ENCODE assay signal across 1 cellular context in genomic region chr6:2988426-2989331, GRCh38.
TF ChIP-seq lines count a peak whose summit lies in the region.

No MANE protein-coding gene starts in this region.

TF ChIP-seq in K562, 482 proteins besides CTCF, POLR2A, EP300 and RAD21 (continued from another document and continues in another):
- TF ChIP-seq ZNF384 (IDR thresholded peaks at IDR 0.05; ENCODE audit: low read depth, low read length) (peak; percentile 57), NKRF (IDR thresholded peaks at IDR 0.05; ENCODE audit: borderline replicate concordance) (peak; percentile 58; the same call in 1 of the 2 replicates), ZNF212 (CRISPR knock-in tag; IDR thresholded peaks at IDR 0.05) (no peak), CBFA2T3 (IDR thresholded peaks at IDR 0.05) (peak; percentile 22; the same call in 1 of the 2 replicates), PHB (CRISPR knock-in tag; IDR thresholded peaks at IDR 0.05) (peak; percentile 85), ZNF316 (IDR thresholded peaks at IDR 0.05) (peak; percentile 71), ELF2 (CRISPR knock-in tag; IDR thresholded peaks at IDR 0.05) (0 out of 2 replicates have a peak, but pooled peaks have one; percentile 18), RBM39 (optimal IDR thresholded peaks at IDR 0.05; ENCODE audit: low read depth, low read length) (peak; percentile 8), DMBX1 (CRISPR knock-in tag; IDR thresholded peaks at IDR 0.05; ENCODE audit: borderline replicate concordance) (peak; percentile 27; the same call in 1 of the 2 replicates), ZKSCAN1 (IDR thresholded peaks at IDR 0.05; ENCODE audit: low read depth, low read length) (no peak), HNRNPL (IDR thresholded peaks at IDR 0.05; ENCODE audit: low read depth, low read length) (peak; percentile 99), MBD2 (IDR thresholded peaks at IDR 0.05; ENCODE audit: borderline replicate concordance, low read depth) (peak; percentile 37), ATF6 (CRISPR knock-in tag; IDR thresholded peaks at IDR 0.05) (0 out of 2 replicates have a peak, but pooled peaks have one; percentile 77), POLR2G (IDR thresholded peaks at IDR 0.05; ENCODE audit: low read depth, low read length) (peak; percentile 92), ZNF75A (CRISPR knock-in tag; IDR thresholded peaks at IDR 0.05) (no peak), ZNF77 (CRISPR knock-in tag; IDR thresholded peaks at IDR 0.05) (no peak), ZNF830 (CRISPR knock-in tag; IDR thresholded peaks at IDR 0.05) (0 out of 2 replicates have a peak, but pooled peaks have one; percentile 89), ZNF232 (CRISPR knock-in tag; IDR thresholded peaks at IDR 0.05) (peak; percentile 49), DIDO1 (tag; IDR thresholded peaks at IDR 0.05; ENCODE audit: low read depth) (peak; percentile 52; the same call in 1 of the 2 replicates), CGGBP1 (CRISPR knock-in tag; IDR thresholded peaks at IDR 0.05) (no peak), BDP1 (IDR thresholded peaks at IDR 0.05; ENCODE audit: insufficient read depth, insufficient read length) (no peak), ZNF778 (CRISPR knock-in tag; IDR thresholded peaks at IDR 0.05) (no peak), SNIP1 (IDR thresholded peaks at IDR 0.05; ENCODE audit: low read depth) (no peak), SMARCA5 (IDR thresholded peaks at IDR 0.05) (no peak), GTF3C2 (IDR thresholded peaks at IDR 0.05; ENCODE audit: borderline replicate concordance, extremely low read depth, insufficient read length) (no peak), MAZ (CRISPR knock-in tag; conservative IDR thresholded peaks at IDR 0.05 in 1 of 2, IDR thresholded peaks at IDR 0.05 in 1 of 2) (peak; percentile 81 to 97), CHD1 (IDR thresholded peaks at IDR 0.05; ENCODE audit: low read length) (peak; percentile 92), POLR3A (IDR thresholded peaks at IDR 0.05; ENCODE audit: borderline replicate concordance, extremely low read depth, insufficient read depth, insufficient read length) (no peak), PCBP1 (IDR thresholded peaks at IDR 0.05; ENCODE audit: low read depth, low read length, poor library complexity, severe bottlenecking) (peak; percentile 95), SP2 (IDR thresholded peaks at IDR 0.05; ENCODE audit: extremely low read depth, low read depth, low read length, poor library complexity, severe bottlenecking) (no peak), NR2C1 (IDR thresholded peaks at IDR 0.05) (no peak), NR2C1 (tag; IDR thresholded peaks at IDR 0.05) (no peak; the same call in none of the 2 replicates), SREBF1 (IDR thresholded peaks at IDR 0.05; ENCODE audit: borderline replicate concordance, low read depth, low read length) (0 out of 2 replicates have a peak, but pooled peaks have one; percentile 17), CREBBP (IDR thresholded peaks at IDR 0.05; ENCODE audit: low read depth, low read length) (no peak)
- TF ChIP-seq, protein P1, sequence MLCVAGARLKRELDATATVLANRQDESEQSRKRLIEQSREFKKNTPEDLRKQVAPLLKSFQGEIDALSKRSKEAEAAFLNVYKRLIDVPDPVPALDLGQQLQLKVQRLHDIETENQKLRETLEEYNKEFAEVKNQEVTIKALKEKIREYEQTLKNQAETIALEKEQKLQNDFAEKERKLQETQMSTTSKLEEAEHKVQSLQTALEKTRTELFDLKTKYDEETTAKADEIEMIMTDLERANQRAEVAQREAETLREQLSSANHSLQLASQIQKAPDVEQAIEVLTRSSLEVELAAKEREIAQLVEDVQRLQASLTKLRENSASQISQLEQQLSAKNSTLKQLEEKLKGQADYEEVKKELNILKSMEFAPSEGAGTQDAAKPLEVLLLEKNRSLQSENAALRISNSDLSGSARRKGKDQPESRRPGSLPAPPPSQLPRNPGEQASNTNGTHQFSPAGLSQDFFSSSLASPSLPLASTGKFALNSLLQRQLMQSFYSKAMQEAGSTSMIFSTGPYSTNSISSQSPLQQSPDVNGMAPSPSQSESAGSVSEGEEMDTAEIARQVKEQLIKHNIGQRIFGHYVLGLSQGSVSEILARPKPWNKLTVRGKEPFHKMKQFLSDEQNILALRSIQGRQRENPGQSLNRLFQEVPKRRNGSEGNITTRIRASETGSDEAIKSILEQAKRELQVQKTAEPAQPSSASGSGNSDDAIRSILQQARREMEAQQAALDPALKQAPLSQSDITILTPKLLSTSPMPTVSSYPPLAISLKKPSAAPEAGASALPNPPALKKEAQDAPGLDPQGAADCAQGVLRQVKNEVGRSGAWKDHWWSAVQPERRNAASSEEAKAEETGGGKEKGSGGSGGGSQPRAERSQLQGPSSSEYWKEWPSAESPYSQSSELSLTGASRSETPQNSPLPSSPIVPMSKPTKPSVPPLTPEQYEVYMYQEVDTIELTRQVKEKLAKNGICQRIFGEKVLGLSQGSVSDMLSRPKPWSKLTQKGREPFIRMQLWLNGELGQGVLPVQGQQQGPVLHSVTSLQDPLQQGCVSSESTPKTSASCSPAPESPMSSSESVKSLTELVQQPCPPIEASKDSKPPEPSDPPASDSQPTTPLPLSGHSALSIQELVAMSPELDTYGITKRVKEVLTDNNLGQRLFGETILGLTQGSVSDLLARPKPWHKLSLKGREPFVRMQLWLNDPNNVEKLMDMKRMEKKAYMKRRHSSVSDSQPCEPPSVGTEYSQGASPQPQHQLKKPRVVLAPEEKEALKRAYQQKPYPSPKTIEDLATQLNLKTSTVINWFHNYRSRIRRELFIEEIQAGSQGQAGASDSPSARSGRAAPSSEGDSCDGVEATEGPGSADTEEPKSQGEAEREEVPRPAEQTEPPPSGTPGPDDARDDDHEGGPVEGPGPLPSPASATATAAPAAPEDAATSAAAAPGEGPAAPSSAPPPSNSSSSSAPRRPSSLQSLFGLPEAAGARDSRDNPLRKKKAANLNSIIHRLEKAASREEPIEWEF (CRISPR knock-in tag; IDR thresholded peaks at IDR 0.05): no peak
- TF ChIP-seq, protein P2, sequence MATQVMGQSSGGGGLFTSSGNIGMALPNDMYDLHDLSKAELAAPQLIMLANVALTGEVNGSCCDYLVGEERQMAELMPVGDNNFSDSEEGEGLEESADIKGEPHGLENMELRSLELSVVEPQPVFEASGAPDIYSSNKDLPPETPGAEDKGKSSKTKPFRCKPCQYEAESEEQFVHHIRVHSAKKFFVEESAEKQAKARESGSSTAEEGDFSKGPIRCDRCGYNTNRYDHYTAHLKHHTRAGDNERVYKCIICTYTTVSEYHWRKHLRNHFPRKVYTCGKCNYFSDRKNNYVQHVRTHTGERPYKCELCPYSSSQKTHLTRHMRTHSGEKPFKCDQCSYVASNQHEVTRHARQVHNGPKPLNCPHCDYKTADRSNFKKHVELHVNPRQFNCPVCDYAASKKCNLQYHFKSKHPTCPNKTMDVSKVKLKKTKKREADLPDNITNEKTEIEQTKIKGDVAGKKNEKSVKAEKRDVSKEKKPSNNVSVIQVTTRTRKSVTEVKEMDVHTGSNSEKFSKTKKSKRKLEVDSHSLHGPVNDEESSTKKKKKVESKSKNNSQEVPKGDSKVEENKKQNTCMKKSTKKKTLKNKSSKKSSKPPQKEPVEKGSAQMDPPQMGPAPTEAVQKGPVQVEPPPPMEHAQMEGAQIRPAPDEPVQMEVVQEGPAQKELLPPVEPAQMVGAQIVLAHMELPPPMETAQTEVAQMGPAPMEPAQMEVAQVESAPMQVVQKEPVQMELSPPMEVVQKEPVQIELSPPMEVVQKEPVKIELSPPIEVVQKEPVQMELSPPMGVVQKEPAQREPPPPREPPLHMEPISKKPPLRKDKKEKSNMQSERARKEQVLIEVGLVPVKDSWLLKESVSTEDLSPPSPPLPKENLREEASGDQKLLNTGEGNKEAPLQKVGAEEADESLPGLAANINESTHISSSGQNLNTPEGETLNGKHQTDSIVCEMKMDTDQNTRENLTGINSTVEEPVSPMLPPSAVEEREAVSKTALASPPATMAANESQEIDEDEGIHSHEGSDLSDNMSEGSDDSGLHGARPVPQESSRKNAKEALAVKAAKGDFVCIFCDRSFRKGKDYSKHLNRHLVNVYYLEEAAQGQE (CRISPR knock-in tag; IDR thresholded peaks at IDR 0.05; ENCODE audit: low read depth): peak; percentile 82; the same call in 1 of the 2 replicates
- TF ChIP-seq, protein P3, sequence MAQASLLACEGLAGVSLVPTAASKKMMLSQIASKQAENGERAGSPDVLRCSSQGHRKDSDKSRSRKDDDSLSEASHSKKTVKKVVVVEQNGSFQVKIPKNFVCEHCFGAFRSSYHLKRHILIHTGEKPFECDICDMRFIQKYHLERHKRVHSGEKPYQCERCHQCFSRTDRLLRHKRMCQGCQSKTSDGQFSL (CRISPR knock-in tag; IDR thresholded peaks at IDR 0.05): peak; percentile 83
- TF ChIP-seq, protein P3 (tag; IDR thresholded peaks at IDR 0.05): peak in 1 of 2 experiments; percentile 56; a peak in 1 of 4 replicates
- TF ChIP-seq, protein P4, sequence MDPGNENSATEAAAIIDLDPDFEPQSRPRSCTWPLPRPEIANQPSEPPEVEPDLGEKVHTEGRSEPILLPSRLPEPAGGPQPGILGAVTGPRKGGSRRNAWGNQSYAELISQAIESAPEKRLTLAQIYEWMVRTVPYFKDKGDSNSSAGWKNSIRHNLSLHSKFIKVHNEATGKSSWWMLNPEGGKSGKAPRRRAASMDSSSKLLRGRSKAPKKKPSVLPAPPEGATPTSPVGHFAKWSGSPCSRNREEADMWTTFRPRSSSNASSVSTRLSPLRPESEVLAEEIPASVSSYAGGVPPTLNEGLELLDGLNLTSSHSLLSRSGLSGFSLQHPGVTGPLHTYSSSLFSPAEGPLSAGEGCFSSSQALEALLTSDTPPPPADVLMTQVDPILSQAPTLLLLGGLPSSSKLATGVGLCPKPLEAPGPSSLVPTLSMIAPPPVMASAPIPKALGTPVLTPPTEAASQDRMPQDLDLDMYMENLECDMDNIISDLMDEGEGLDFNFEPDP (CRISPR knock-in tag; IDR thresholded peaks at IDR 0.05): peak; percentile 45; the same call in 1 of the 2 replicates
- TF ChIP-seq, protein P5, sequence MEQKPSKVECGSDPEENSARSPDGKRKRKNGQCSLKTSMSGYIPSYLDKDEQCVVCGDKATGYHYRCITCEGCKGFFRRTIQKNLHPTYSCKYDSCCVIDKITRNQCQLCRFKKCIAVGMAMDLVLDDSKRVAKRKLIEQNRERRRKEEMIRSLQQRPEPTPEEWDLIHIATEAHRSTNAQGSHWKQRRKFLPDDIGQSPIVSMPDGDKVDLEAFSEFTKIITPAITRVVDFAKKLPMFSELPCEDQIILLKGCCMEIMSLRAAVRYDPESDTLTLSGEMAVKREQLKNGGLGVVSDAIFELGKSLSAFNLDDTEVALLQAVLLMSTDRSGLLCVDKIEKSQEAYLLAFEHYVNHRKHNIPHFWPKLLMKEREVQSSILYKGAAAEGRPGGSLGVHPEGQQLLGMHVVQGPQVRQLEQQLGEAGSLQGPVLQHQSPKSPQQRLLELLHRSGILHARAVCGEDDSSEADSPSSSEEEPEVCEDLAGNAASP (IDR thresholded peaks at IDR 0.05): no peak
